8 cellular contexts compared by ENCODE assay signal in genomic region chr11:73359930-73360742, GRCh38. TPM values are rescaled to one million over a fixed set of nuclear protein-coding genes. Genes with fewer than 3 reads are reported as not detected.
A peak's percentile ranks its signal among the peaks of the same experiment; 100 is the strongest.
DNase-seq lines count a peak whose midpoint lies in the region; ATAC-seq and TF ChIP-seq lines count a peak whose summit lies in the region.

No MANE protein-coding gene starts in this region.

- no peak overlapping the region for H2AFZ ChIP-seq in PC-3 (ENCODE audit: low read length)

- intact Hi-C loops in PC-3 (cut with micrococcal nuclease): no loop called here
- intact Hi-C loops in naive thymus-derived CD4-positive, alpha-beta T cell (cut with micrococcal nuclease): loop anchor here in 1 of 2 donors (2.0 to 10.0 kb wide), 2 partner anchors 17 to 1135 kb away; partner anchors contain the start of genes INPPL1 and RELT

- H3F3A ChIP-seq in PC-3 (ENCODE audit: low read length, unreplicated experiment): no peaks in the 10 kb centered on the region

- H3K4me2 ChIP-seq in PC-3 (ENCODE audit: low read length): no peak overlapping the region

- no peak overlapping the region for H3K27ac ChIP-seq in PC-3 (ENCODE audit: low read length)
- no peak overlapping the region for H3K27ac ChIP-seq in naive thymus-derived CD4-positive, alpha-beta T cell (ENCODE audit: low read depth, low read length)

- no peaks in the 10 kb centered on the region for H3K9me3 ChIP-seq in PC-3 (ENCODE audit: low read length)
- H3K9me3 ChIP-seq in naive thymus-derived CD4-positive, alpha-beta T cell (ENCODE audit: control insufficient read depth in 2 of 3, low read length in 3 of 3): no peaks in the 10 kb centered on the region

- H3K27me3 ChIP-seq in PC-3 (ENCODE audit: low read length): no peaks in the 10 kb centered on the region
- H3K27me3 ChIP-seq in naive thymus-derived CD4-positive, alpha-beta T cell (ENCODE audit: control insufficient read depth in 2 of 2, insufficient read depth in 2 of 2, low read length in 2 of 2): no peaks in the 10 kb centered on the region

- no peaks in the 10 kb centered on the region for H3K36me3 Mint-ChIP-seq in naive thymus-derived CD4-positive, alpha-beta T cell
- H3K36me3 Mint-ChIP-seq in stimulated activated memory B cell treated with anti-CD40 and anti-IgM and Interleukin-4, amounts not matched to agents 10 μg/mL and 1 μg/mL and 100 μg/mL, for 72 hours: peaks cover 46% of the 10 kb centered on the region

- TF ChIP-seq CTCF in PC-3 (conservative IDR thresholded peaks at IDR 0.05; ENCODE audit: low read depth, low read length): peak; percentile 84

- ATAC-seq in PC-3: peak; percentile 66
- ATAC-seq in naive thymus-derived CD4-positive, alpha-beta T cell: peak; percentile 56
- ATAC-seq in HG03571 (IDR thresholded peaks at IDR 0.05; ENCODE audit: unreplicated experiment): no peak
- ATAC-seq in GM19452 (IDR thresholded peaks at IDR 0.05; ENCODE audit: unreplicated experiment): no peak
- no peak for ATAC-seq in stimulated activated memory B cell treated with anti-CD40 and anti-IgM and Interleukin-4, amounts not matched to agents 10 μg/mL and 1 μg/mL and 100 μg/mL, for 72 hours

- CTCF ChIA-PET in PC-3 (lab: Charles Lee): interaction anchor here (0.5 to 2.0 kb wide), 5 partner anchors 9 to 879 kb away, joined by 3 to 15 read pairs (median 4); no protein-coding TSS in a partner anchor
- CTCF ChIA-PET in naive thymus-derived CD4-positive, alpha-beta T cell (lab: Charles Lee): interaction anchor here (1.0 to 8.6 kb wide), 4 partner anchors 8 to 33 kb away, joined by 3 to 81 read pairs (median 4); no protein-coding TSS in a partner anchor

- H3K27ac Mint-ChIP-seq in naive thymus-derived CD4-positive, alpha-beta T cell: peak overlapping the region in 5 of 9 donors; percentile 9 to 72 (median 36)
- H3K27ac Mint-ChIP-seq in stimulated activated memory B cell treated with anti-CD40 and anti-IgM and Interleukin-4, amounts not matched to agents 10 μg/mL and 1 μg/mL and 100 μg/mL, for 72 hours: no peak overlapping the region

- no TSS peak for BruUV-seq in PC-3 (replicated peaks; lab: Mats Ljungman, UMichigan)

- H3K4me1 ChIP-seq in PC-3 (ENCODE audit: insufficient read depth, low read length): no peaks in the 10 kb centered on the region
- H3K4me1 ChIP-seq in naive thymus-derived CD4-positive, alpha-beta T cell (ENCODE audit: control insufficient read depth in 2 of 2, insufficient read depth in 2 of 2, low read length in 2 of 2): peaks cover 0 to 2% of the 10 kb centered on the region in 2 donors

- no peak overlapping the region for H3K4me3 Mint-ChIP-seq in naive thymus-derived CD4-positive, alpha-beta T cell
- H3K4me3 Mint-ChIP-seq in stimulated activated memory B cell treated with anti-CD40 and anti-IgM and Interleukin-4, amounts not matched to agents 10 μg/mL and 1 μg/mL and 100 μg/mL, for 72 hours: no peak overlapping the region

- no peaks in the 10 kb centered on the region for H3K36me3 ChIP-seq in PC-3 (ENCODE audit: low read depth, low read length)
- no peaks in the 10 kb centered on the region for H3K36me3 ChIP-seq in naive thymus-derived CD4-positive, alpha-beta T cell (ENCODE audit: control insufficient read depth in 2 of 3, insufficient read depth in 3 of 3, low read length in 3 of 3)

- no peaks in the 10 kb centered on the region for H3K9me2 ChIP-seq in PC-3 (replicated peaks; ENCODE audit: low read length)

- no peak overlapping the region for H3K9ac ChIP-seq in PC-3 (ENCODE audit: low read length)

- peaks cover 0 to under 1% (median 0%) of the 10 kb centered on the region in 7 donors for H3K4me1 Mint-ChIP-seq in naive thymus-derived CD4-positive, alpha-beta T cell
- peaks cover 23% of the 10 kb centered on the region for H3K4me1 Mint-ChIP-seq in stimulated activated memory B cell treated with anti-CD40 and anti-IgM and Interleukin-4, amounts not matched to agents 10 μg/mL and 1 μg/mL and 100 μg/mL, for 72 hours

- no peaks in the 10 kb centered on the region for H4K20me1 ChIP-seq in PC-3 (ENCODE audit: low read length)

- POLR2A ChIA-PET in PC-3 (lab: Charles Lee; ENCODE audit: unreplicated experiment): interaction anchor here (0.6 kb wide), 1 partner anchor 9 kb away, joined by 3 read pairs; no protein-coding TSS in a partner anchor
- POLR2A ChIA-PET in naive thymus-derived CD4-positive, alpha-beta T cell (lab: Charles Lee): interaction anchor here (0.6 to 1.9 kb wide), 5 partner anchors 9 to 285 kb away, joined by 3 to 10 read pairs (median 4); no protein-coding TSS in a partner anchor

- no peaks in the 10 kb centered on the region for H3K9me3 Mint-ChIP-seq in naive thymus-derived CD4-positive, alpha-beta T cell
- no peaks in the 10 kb centered on the region for H3K9me3 Mint-ChIP-seq in stimulated activated memory B cell treated with anti-CD40 and anti-IgM and Interleukin-4, amounts not matched to agents 10 μg/mL and 1 μg/mL and 100 μg/mL, for 72 hours

- no peaks in the 10 kb centered on the region for H3K27me3 Mint-ChIP-seq in naive thymus-derived CD4-positive, alpha-beta T cell
- H3K27me3 Mint-ChIP-seq in stimulated activated memory B cell treated with anti-CD40 and anti-IgM and Interleukin-4, amounts not matched to agents 10 μg/mL and 1 μg/mL and 100 μg/mL, for 72 hours: no peaks in the 10 kb centered on the region

- H3K79me2 ChIP-seq in PC-3 (ENCODE audit: low read length): no peaks in the 10 kb centered on the region

- in situ Hi-C loops in T47D (cut with HindIII; ENCODE audit: low pct_unique_long_range_greater_than_20kb, low sequenced_read_pairs): no loop called here

- H3K4me3 ChIP-seq in PC-3 (ENCODE audit: low read length): no peak overlapping the region
- H3K4me3 ChIP-seq in naive thymus-derived CD4-positive, alpha-beta T cell (ENCODE audit: low read length): no peak overlapping the region

- peak; percentile 22 for DNase-seq in stimulated activated CD4-positive, alpha-beta T cell treated with anti-CD3 and anti-CD28 coated beads, Interleukin-1b, Interleukin-23, amount 100 ng/mL, for 48 hours
- DNase-seq in stimulated activated CD4-positive, alpha-beta T cell treated with anti-CD3 and anti-CD28 coated beads, Interleukin-12 subunit alpha, Interleukin-12 subunit beta, amount 100 ng/mL, for 4 hours: no peak
- DNase-seq in PC-3 (peak; percentile 66), T47D (ENCODE audit: low read depth in 1 of 2, low spot score in 1 of 2) (peak; percentile 56 to 61)
- DNase-seq in naive thymus-derived CD4-positive, alpha-beta T cell: peak in 5 of 9 donors; percentile 24 to 35 (median 31)

RNA-seq across cellular contexts. Expression of gene RELT, which starts 16.1 kb away (rescaled TPM):
- total RNA-seq in PC-3 (2014; rRNA removed): 24.5 and 34.0 TPM in 2 replicates
- 100 to 1,000 TPM in 2 of 5 experiments, 10 to 100 TPM in 3; 11.9 to 275 (median 28.4) TPM for total RNA-seq in naive thymus-derived CD4-positive, alpha-beta T cell
- polyA plus RNA-seq in naive thymus-derived CD4-positive, alpha-beta T cell: 1 to 10 TPM; 2.0 to 6.4 TPM

RNA-seq across cellular contexts. Expression of gene ARHGEF17, which starts 52.1 kb away (rescaled TPM):
- 6.2 and 11.0 TPM in 2 replicates for total RNA-seq in PC-3 (2014; rRNA removed)
- 1 to 10 TPM in 1 of 5 experiments, under 1 TPM in 2, not detected in 2; 0.11 to 1.1 (median 0.98) TPM for total RNA-seq in naive thymus-derived CD4-positive, alpha-beta T cell
- not detected for polyA plus RNA-seq in naive thymus-derived CD4-positive, alpha-beta T cell

Comparison
In these comparisons a context has a peak if more than half of its experiments do, and no peak if none do; other contexts are left out.
1. ATAC-seq: peak in PC-3 (single experiment) and naive thymus-derived CD4-positive, alpha-beta T cell (single experiment); none in HG03571 (single experiment), GM19452 (single experiment) and stimulated activated memory B cell treated with anti-CD40 and anti-IgM and Interleukin-4, amounts not matched to agents 10 μg/mL and 1 μg/mL and 100 μg/mL, for 72 hours (single experiment).